Comparison of ENCODE assay signal across 9 cellular contexts in genomic region chr9:94014066-94014654, GRCh38. TPM values are rescaled to one million over a fixed set of nuclear protein-coding genes. Genes with fewer than 3 reads are reported as not detected.
DNase-seq lines count a peak whose midpoint lies in the region; ATAC-seq, FAIRE-seq and TF ChIP-seq lines count a peak whose summit lies in the region.
"Had no signal": no experiment of that assay in that cellular context is flagged by ENCODE, and none has a peak within 500 bp of the region (broad histone marks: within the 10 kb centered on the region; RNA-seq: fewer than 3 reads in every experiment).

No MANE protein-coding gene starts in this region.

- 35 to 63% (median 57%) methylated on average over 1 of the region's 1 CpG for WGBS in small intestine, 3 donors

- H3K9me3 ChIP-seq in Peyer's patch (no peaks in the 10 kb centered on the region), small intestine (ENCODE audit: control insufficient read depth, low read depth) (no peaks in the 10 kb centered on the region)

- peaks cover 0 to 5% (median 0%) of the 10 kb centered on the region in 4 donors for H3K4me1 ChIP-seq in Peyer's patch
- no peaks in the 10 kb centered on the region for H3K4me1 ChIP-seq in small intestine (ENCODE audit: control insufficient read depth in 2 of 2, insufficient read depth in 1 of 2, low read depth in 1 of 2, low read length in 1 of 2)

- H3K36me3 ChIP-seq in Peyer's patch (no peaks in the 10 kb centered on the region), small intestine (ENCODE audit: control insufficient read depth in 2 of 2, insufficient read depth in 2 of 2, low read length in 2 of 2) (no peaks in the 10 kb centered on the region)

- TF ChIP-seq CTCF in Peyer's patch (IDR thresholded peaks at IDR 0.05) (peak; percentile 37 to 58 (median 52)), fibroblast of pulmonary artery (IDR thresholded peaks at IDR 0.05; ENCODE audit: low read length, missing control alignments) (peak; percentile 80)

- H3K4me3 ChIP-seq in Peyer's patch (no peak overlapping the region), fibroblast of pulmonary artery (replicated peaks; ENCODE audit: low read depth, low read length) (no peak overlapping the region), small intestine (ENCODE audit: low read depth in 1 of 2, low read length in 2 of 2) (no peak overlapping the region)

- H3K27ac ChIP-seq in Peyer's patch (no peak overlapping the region), small intestine (ENCODE audit: low read depth in 1 of 2, low read length in 1 of 2) (no peak overlapping the region)

- no peak for ATAC-seq in HG03175 (IDR thresholded peaks at IDR 0.05; ENCODE audit: unreplicated experiment)
- no peak for ATAC-seq in GM18909 (IDR thresholded peaks at IDR 0.05; ENCODE audit: poor library complexity, unreplicated experiment)

- H3K27me3 ChIP-seq in Peyer's patch (no peaks in the 10 kb centered on the region), small intestine (ENCODE audit: control insufficient read depth in 2 of 2, insufficient read depth in 2 of 2, low read length in 2 of 2) (no peaks in the 10 kb centered on the region)

- no peak for TF ChIP-seq POLR2A in Peyer's patch (IDR thresholded peaks at IDR 0.05)

- DNase-seq in AML-193 (lab: John Stamatoyannopoulos, UW) (peak; percentile 13 to 54), H4 (ENCODE audit: low spot score) (peak; percentile 41), Peyer's patch (no peak), fibroblast of pulmonary artery (ENCODE audit: low read depth) (peak; percentile 74), small intestine (peak; percentile 35)
- DNase-seq in stimulated activated CD4-positive, alpha-beta T cell treated with anti-CD3 and anti-CD28 coated beads, Interleukin-12 subunit alpha, Interleukin-12 subunit beta, amount 100 ng/mL, for 4 hours: no peak

- FAIRE-seq in small intestine (lab: Jason Lieb, UNC): no peak
- FAIRE-seq: endometrium had no signal

RNA-seq across cellular contexts. Expression of gene BARX1, which starts 59.0 kb away (rescaled TPM):
- not detected in 2 replicates for total RNA-seq in H4 (2014; rRNA removed; shearing (Covaris generic))
- not detected for total RNA-seq in Peyer's patch
- under 1 TPM in 1 of 3 donors, not detected in 2; 0.39 TPM for polyA plus RNA-seq in small intestine

Comparison
In these comparisons a context has a peak if more than half of its experiments do, and no peak if none do; other contexts are left out.
1. DNase-seq: peak in AML-193 (2 of 2), H4 (single experiment), fibroblast of pulmonary artery (single experiment) and small intestine (single experiment); none in Peyer's patch (0 of 3) and stimulated activated CD4-positive, alpha-beta T cell treated with anti-CD3 and anti-CD28 coated beads, Interleukin-12 subunit alpha, Interleukin-12 subunit beta, amount 100 ng/mL, for 4 hours (single experiment).